Comparison of ENCODE assay signal across 1 cellular context in the genomic region with DNA sequence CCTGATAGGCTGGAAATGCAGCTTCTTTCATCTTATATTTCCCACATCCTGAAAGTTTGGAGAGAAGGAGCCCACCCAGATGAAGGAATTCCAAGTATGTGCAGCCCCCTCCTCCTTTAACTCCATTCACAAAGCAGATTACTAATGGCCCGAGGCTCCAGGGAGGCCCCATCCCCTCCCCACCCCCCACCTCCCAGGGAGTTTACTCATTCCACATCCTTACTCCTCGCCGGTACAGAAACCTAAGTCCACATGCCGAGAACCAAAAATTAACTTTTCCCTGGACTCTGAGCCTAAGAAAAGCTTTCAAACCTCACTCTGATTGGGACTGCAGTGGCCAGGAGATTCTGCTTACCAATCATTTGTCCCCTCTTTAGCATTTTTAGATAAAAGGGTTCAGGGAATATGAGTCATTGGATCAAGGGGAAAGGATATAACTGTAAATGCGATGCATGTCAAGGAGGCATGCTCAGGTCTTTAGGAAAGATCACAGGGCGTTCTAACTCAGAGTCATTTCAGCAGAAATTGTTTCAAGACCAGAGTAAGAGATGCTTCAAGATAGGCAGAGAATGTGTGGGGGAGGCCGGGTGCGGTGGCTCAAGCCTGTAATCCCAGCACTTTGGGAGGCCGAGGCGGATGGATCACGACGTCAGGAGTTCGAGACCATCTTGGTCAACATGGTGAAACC.
TF ChIP-seq lines count a peak whose summit lies in the region.

No MANE protein-coding gene starts in this region.

TF ChIP-seq in GM12878, 131 proteins besides CTCF, POLR2A, EP300 and RAD21 (continued from another document):
- TF ChIP-seq, protein P1, sequence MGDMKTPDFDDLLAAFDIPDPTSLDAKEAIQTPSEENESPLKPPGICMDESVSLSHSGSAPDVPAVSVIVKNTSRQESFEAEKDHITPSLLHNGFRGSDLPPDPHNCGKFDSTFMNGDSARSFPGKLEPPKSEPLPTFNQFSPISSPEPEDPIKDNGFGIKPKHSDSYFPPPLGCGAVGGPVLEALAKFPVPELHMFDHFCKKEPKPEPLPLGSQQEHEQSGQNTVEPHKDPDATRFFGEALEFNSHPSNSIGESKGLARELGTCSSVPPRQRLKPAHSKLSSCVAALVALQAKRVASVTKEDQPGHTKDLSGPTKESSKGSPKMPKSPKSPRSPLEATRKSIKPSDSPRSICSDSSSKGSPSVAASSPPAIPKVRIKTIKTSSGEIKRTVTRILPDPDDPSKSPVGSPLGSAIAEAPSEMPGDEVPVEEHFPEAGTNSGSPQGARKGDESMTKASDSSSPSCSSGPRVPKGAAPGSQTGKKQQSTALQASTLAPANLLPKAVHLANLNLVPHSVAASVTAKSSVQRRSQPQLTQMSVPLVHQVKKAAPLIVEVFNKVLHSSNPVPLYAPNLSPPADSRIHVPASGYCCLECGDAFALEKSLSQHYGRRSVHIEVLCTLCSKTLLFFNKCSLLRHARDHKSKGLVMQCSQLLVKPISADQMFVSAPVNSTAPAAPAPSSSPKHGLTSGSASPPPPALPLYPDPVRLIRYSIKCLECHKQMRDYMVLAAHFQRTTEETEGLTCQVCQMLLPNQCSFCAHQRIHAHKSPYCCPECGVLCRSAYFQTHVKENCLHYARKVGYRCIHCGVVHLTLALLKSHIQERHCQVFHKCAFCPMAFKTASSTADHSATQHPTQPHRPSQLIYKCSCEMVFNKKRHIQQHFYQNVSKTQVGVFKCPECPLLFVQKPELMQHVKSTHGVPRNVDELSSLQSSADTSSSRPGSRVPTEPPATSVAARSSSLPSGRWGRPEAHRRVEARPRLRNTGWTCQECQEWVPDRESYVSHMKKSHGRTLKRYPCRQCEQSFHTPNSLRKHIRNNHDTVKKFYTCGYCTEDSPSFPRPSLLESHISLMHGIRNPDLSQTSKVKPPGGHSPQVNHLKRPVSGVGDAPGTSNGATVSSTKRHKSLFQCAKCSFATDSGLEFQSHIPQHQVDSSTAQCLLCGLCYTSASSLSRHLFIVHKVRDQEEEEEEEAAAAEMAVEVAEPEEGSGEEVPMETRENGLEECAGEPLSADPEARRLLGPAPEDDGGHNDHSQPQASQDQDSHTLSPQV (IDR thresholded peaks at IDR 0.05): no peak
- TF ChIP-seq CBX3 (IDR thresholded peaks at IDR 0.05; ENCODE audit: borderline replicate concordance, low read depth) (no peak), CBFB (IDR thresholded peaks at IDR 0.05; ENCODE audit: low read depth) (no peak), NRF1 (conservative IDR thresholded peaks at IDR 0.05; ENCODE audit: low read depth, low read length) (no peak), BACH1 (IDR thresholded peaks at IDR 0.05; ENCODE audit: borderline replicate concordance) (no peak), SIX5 (IDR thresholded peaks at IDR 0.05; ENCODE audit: low read depth, low read length, severe bottlenecking) (no peak), EGR1 (IDR thresholded peaks at IDR 0.05; ENCODE audit: borderline replicate concordance in 1 of 2, low read depth in 2 of 2, low read length in 2 of 2) (no peak), MYB (IDR thresholded peaks at IDR 0.05; ENCODE audit: borderline replicate concordance, low read depth, low read length) (no peak), RFX5 (IDR thresholded peaks at IDR 0.05; ENCODE audit: low read depth, low read length) (no peak), RAD51 (IDR thresholded peaks at IDR 0.05) (no peak), WRNIP1 (IDR thresholded peaks at IDR 0.05; ENCODE audit: borderline replicate concordance, low read depth, low read length) (no peak), SMC3 (IDR thresholded peaks at IDR 0.05; ENCODE audit: borderline replicate concordance, low read length) (no peak), FOXM1 (IDR thresholded peaks at IDR 0.05; ENCODE audit: low read depth, low read length) (no peak)
- TF ChIP-seq, protein P2, sequence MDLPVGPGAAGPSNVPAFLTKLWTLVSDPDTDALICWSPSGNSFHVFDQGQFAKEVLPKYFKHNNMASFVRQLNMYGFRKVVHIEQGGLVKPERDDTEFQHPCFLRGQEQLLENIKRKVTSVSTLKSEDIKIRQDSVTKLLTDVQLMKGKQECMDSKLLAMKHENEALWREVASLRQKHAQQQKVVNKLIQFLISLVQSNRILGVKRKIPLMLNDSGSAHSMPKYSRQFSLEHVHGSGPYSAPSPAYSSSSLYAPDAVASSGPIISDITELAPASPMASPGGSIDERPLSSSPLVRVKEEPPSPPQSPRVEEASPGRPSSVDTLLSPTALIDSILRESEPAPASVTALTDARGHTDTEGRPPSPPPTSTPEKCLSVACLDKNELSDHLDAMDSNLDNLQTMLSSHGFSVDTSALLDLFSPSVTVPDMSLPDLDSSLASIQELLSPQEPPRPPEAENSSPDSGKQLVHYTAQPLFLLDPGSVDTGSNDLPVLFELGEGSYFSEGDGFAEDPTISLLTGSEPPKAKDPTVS (IDR thresholded peaks at IDR 0.05; ENCODE audit: low read depth, low read length): no peak
- TF ChIP-seq, protein P3, sequence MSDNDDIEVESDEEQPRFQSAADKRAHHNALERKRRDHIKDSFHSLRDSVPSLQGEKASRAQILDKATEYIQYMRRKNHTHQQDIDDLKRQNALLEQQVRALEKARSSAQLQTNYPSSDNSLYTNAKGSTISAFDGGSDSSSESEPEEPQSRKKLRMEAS (IDR thresholded peaks at IDR 0.05; ENCODE audit: low read depth, low read length): no peak
TF ChIP-seq in GM12878: peak in this region for 0.
